ENCODE assay signal across 8 cellular contexts in the genomic region with DNA sequence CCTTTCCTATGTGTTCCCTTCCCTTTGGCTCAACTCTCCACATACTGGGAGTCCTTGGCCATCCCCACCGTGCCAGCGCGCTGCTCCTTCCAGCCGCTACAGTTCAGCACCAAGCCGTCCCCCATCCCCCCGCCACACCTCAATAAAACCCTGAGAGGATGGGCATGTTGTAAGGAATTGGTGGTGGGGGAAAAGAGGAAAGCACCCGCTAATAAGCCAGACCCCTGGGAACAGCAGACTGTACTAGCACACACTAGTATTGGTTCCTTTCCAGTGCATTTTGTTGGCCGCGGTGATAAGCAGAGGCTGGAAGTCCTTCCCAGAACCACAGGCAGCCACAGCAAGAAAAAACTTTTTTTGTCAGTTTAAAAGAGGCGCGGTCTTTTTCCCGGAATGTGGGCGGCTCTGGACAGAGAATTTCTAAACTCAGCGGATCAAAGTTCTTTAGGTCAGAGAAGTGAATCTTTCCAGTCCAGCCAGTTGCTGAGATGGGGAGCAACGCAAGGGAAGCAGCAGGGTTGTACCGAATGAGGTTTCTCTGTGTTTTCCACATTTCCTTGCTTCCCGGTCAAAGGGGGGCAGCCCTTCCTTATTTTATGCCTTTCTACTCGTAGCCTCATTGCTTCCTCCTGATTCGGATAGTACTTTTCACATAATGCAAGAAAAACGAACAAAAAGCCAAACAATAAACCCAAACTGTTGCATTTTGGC. TPM values are rescaled to one million over a fixed set of nuclear protein-coding genes. Genes with fewer than 3 reads are reported as not detected.
DNase-seq lines count a peak whose midpoint lies in the region; TF ChIP-seq lines count a peak whose summit lies in the region.

No MANE protein-coding gene starts in this region.

- H3K36me3 ChIP-seq in adipocyte (ENCODE audit: control insufficient read depth, insufficient read depth, low read length, severe bottlenecking): peaks cover 4% of the 10 kb centered on the region

- peak overlapping the region; percentile 83 for H3K4me3 ChIP-seq in adipocyte (ENCODE audit: low read length)

- no peaks in the 10 kb centered on the region for H3K27me3 ChIP-seq in adipocyte (replicated peaks; ENCODE audit: control insufficient read depth, insufficient read depth, low read length)

- peak overlapping the region; percentile 85 for H3K9ac ChIP-seq in adipocyte (ENCODE audit: low read length)

- H3K36me3 Mint-ChIP-seq in HFFc6 (ENCODE audit: low read depth) (no peaks in the 10 kb centered on the region), immature natural killer cell (peaks cover 3 to 8% (median 3%) of the 10 kb centered on the region in 3 donors)

- DNase-seq in HFFc6 (no peak), adipocyte (ENCODE audit: low read depth) (peak; percentile 75), immature natural killer cell (no peak), smooth muscle cell of the brain vasculature (ENCODE audit: low read depth, low spot score) (peak; percentile 37), NCI-H2227 treated with DMSO at 0.1 percent for 48 hours (lab: John Stamatoyannopoulos, UW) (no peak), occipital lobe (lab: John Stamatoyannopoulos, UW) (no peak), COLO668 (lab: John Stamatoyannopoulos, UW; ENCODE audit: unreplicated experiment) (no peak)
- no peak for DNase-seq in activated CD8-positive, alpha-beta memory T cell treated with anti-CD3 and anti-CD28 coated beads, Interleukin-2, amount 50 U/mL, for 48 hours

- peak overlapping the region; percentile 71 for H3K4me3 Mint-ChIP-seq in HFFc6
- peak overlapping the region; percentile 69 to 87 (median 72) for H3K4me3 Mint-ChIP-seq in immature natural killer cell

- no peaks in the 10 kb centered on the region for H3K9me3 Mint-ChIP-seq in HFFc6
- H3K9me3 Mint-ChIP-seq in immature natural killer cell: peaks cover 1 to 9% (median 5%) of the 10 kb centered on the region in 6 donors

- no peak overlapping the region for H3K27ac Mint-ChIP-seq in HFFc6
- H3K27ac Mint-ChIP-seq in immature natural killer cell: no peak overlapping the region

- peaks cover 18% of the 10 kb centered on the region for H3K4me1 ChIP-seq in adipocyte (ENCODE audit: control insufficient read depth, insufficient read depth, low read length)

- H3K27me3 Mint-ChIP-seq in HFFc6 (ENCODE audit: insufficient read depth) (peaks cover 18% of the 10 kb centered on the region), immature natural killer cell (ENCODE audit: low read depth in 3 of 3) (peaks cover 6 to 20% (median 9%) of the 10 kb centered on the region in 3 donors)

- TF ChIP-seq CTCF in HFFc6 (IDR thresholded peaks at IDR 0.05): no peak

- H3K9me3 ChIP-seq in adipocyte (ENCODE audit: control insufficient read depth, low read length): no peaks in the 10 kb centered on the region

- H3K4me1 Mint-ChIP-seq in HFFc6 (ENCODE audit: low read depth): peaks cover 18% of the 10 kb centered on the region
- peaks cover 14 to 24% of the 10 kb centered on the region in 2 donors for H3K4me1 Mint-ChIP-seq in immature natural killer cell

RNA-seq across cellular contexts. Expression of gene CHSY3, which starts 2.1 kb away (rescaled TPM):
- total RNA-seq in HFFc6 (2021; fragmentation: NEBNext Ultra II Directional; extraction: Animal tissue kit (Norgen Biotek cat#: 25700)): under 1 TPM in 4 of 6 experiments, not detected in 2; 0.07 to 0.19 (median 0.07) TPM
- under 1 TPM; 0.06 to 0.84 (median 0.31) TPM for polyA plus RNA-seq in immature natural killer cell
- 41.0 TPM for total RNA-seq in occipital lobe

Comparison
In these comparisons a context has a peak if more than half of its experiments do, and no peak if none do; other contexts are left out.
1. DNase-seq: peak in adipocyte (single experiment) and smooth muscle cell of the brain vasculature (single experiment); none in HFFc6 (single experiment), immature natural killer cell (0 of 3), NCI-H2227 treated with DMSO at 0.1 percent for 48 hours (single experiment), activated CD8-positive, alpha-beta memory T cell treated with anti-CD3 and anti-CD28 coated beads, Interleukin-2, amount 50 U/mL, for 48 hours (single experiment), occipital lobe (single experiment) and COLO668 (single experiment).
2. RNA of gene CHSY3, which starts 2.1 kb away (total RNA-seq): 41.0 TPM in occipital lobe (single experiment); 0.07 to 0.19 TPM in HFFc6; every median in the first group is over 10 times any median in the second.